21 cellular contexts compared by ENCODE assay signal in the genomic region with DNA sequence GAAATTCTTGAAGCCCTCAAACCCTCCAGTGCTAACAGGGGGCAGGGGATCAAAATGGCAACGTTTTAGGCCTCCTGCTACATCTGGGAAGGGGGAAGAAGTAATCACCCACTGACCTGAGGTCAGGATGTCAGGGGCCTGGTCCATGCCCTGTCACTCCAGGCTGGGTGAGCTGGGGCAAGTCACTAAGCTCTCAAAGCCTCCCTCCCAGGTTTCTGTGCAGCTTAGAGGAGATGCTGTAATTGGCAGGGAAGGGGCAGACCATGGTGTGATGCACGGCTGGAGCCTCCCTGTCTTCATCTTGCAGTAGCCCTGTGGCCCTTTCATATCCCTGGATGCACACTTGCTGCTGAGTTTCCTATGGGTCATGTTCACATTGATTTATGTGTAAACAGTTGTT. TPM values are rescaled to one million over a fixed set of nuclear protein-coding genes. Genes with fewer than 3 reads are reported as not detected.
"Had no signal": no experiment of that assay in that cellular context is flagged by ENCODE, and none has a peak within 500 bp of the region (broad histone marks: within the 10 kb centered on the region; RNA-seq: fewer than 3 reads in every experiment).

No MANE protein-coding gene starts in this region.

- H3K9me3 Mint-ChIP-seq: activated B cell treated with CpG ODN at 0.5 μM for 24 hours; activated CD8-positive, alpha-beta T cell treated with anti-CD3 and anti-CD28 coated beads for 36 hours; activated naive CD4-positive, alpha-beta T cell treated with anti-CD3 and anti-CD28 coated beads for 36 hours; activated T-helper 17 cell treated with anti-CD3 and anti-CD28 coated beads, Interleukin-2, amount 50 U/mL, for 72 hours; T-helper 2 cell treated with Interferon-gamma antibody and Interleukin-4, amounts not matched to agents 5 μg/mL and 100 μg/mL, for 36 hours had no signal

- H3K27ac ChIP-seq: left lung, pancreas, right lobe of liver had no signal

- H3K4me3 ChIP-seq: left lung, pancreas, right lobe of liver, stomach had no signal

- H3K27ac Mint-ChIP-seq: activated B cell treated with CpG ODN at 0.5 μM for 24 hours; activated CD8-positive, alpha-beta T cell treated with anti-CD3 and anti-CD28 coated beads for 36 hours; activated naive CD4-positive, alpha-beta T cell treated with anti-CD3 and anti-CD28 coated beads for 36 hours; activated T-helper 17 cell treated with anti-CD3 and anti-CD28 coated beads, Interleukin-2, amount 50 U/mL, for 72 hours; T-helper 2 cell treated with Interferon-gamma antibody and Interleukin-4, amounts not matched to agents 5 μg/mL and 100 μg/mL, for 36 hours had no signal

- H3K36me3 ChIP-seq: left lung, pancreas, right lobe of liver, stomach had no signal

- DNase-seq: activated B cell treated with CpG ODN at 0.5 μM for 24 hours; activated CD4-positive, alpha-beta T cell treated with anti-CD3 and anti-CD28 coated beads for 48 hours; activated CD8-positive, alpha-beta T cell treated with anti-CD3 and anti-CD28 coated beads for 36 hours; activated naive CD4-positive, alpha-beta T cell treated with anti-CD3 and anti-CD28 coated beads for 36 hours; activated T-cell treated with anti-CD3 and anti-CD28 coated beads, Interleukin-2, amount 50 U/mL, for 1 hour; aorta; dermis blood vessel endothelial cell; foreskin fibroblast; left lung; small intestine; stimulated activated CD4-positive, alpha-beta T cell treated with anti-CD3 and anti-CD28 coated beads, Interleukin-4, amount 100 ng/mL, for 1 hour; stomach; trophoblast cell had no signal

- H3K9me3 ChIP-seq: left lung, pancreas, right lobe of liver, stomach had no signal

- H3K4me3 Mint-ChIP-seq: activated B cell treated with CpG ODN at 0.5 μM for 24 hours; activated CD8-positive, alpha-beta T cell treated with anti-CD3 and anti-CD28 coated beads for 36 hours; activated naive CD4-positive, alpha-beta T cell treated with anti-CD3 and anti-CD28 coated beads for 36 hours; activated T-helper 17 cell treated with anti-CD3 and anti-CD28 coated beads, Interleukin-2, amount 50 U/mL, for 72 hours; T-helper 2 cell treated with Interferon-gamma antibody and Interleukin-4, amounts not matched to agents 5 μg/mL and 100 μg/mL, for 36 hours had no signal

- H3K4me1 Mint-ChIP-seq: activated T-helper 17 cell treated with anti-CD3 and anti-CD28 coated beads, Interleukin-2, amount 50 U/mL, for 72 hours had no signal

RNA-seq across cellular contexts. Expression of a gene that starts 27.2 kb away (rescaled TPM):
- total RNA-seq: activated B cell treated with CpG ODN at 0.5 μM for 24 hours; activated CD8-positive, alpha-beta T cell treated with anti-CD3 and anti-CD28 coated beads for 36 hours; activated naive CD4-positive, alpha-beta T cell treated with anti-CD3 and anti-CD28 coated beads for 36 hours; activated T-helper 17 cell treated with anti-CD3 and anti-CD28 coated beads, Interleukin-2, amount 50 U/mL, for 72 hours; dermis blood vessel endothelial cell; kidney epithelial cell; lung microvascular endothelial cell; mononuclear cell; right lobe of liver; stomach; temporal lobe had no signal
